ENCODE assay signal across 34 cellular contexts in the genomic region with DNA sequence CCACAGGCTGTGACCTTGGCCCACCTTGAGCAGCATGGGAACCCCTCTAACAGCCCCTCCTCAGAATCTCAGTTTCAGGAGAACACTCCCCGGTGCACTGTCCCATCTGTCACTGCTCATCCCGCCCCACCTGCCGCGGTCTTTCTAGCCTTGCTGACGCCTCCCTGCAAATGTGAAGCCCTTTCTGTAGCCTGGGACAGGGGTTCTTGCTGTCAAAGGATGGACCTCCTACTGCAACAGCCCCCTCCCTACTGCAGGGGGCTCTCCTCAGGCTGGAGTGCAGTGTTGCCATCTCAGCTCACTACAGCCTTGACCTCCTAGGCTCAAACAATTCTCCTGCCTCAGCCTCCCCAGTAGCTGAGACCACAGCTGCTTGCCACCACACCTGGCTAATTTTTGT. TPM values are rescaled to one million over a fixed set of nuclear protein-coding genes. Genes with fewer than 3 reads are reported as not detected.
"Had no signal": no experiment of that assay in that cellular context is flagged by ENCODE, and none has a peak within 500 bp of the region (broad histone marks: within the 10 kb centered on the region; RNA-seq: fewer than 3 reads in every experiment).

No MANE protein-coding gene starts in this region.

- H3K4me1 Mint-ChIP-seq: brain had no signal

- H3K36me3 ChIP-seq: ascending aorta, left lung, lower lobe of right lung, neutrophil, transverse colon had no signal

- FAIRE-seq: urothelium cell line had no signal

- H3K27ac ChIP-seq: ascending aorta, coronary artery, dorsolateral prefrontal cortex, left lung, lower lobe of right lung, neutrophil, skin epidermis, testis, transverse colon had no signal

- DNase-seq: activated CD4-positive, alpha-beta T cell treated with anti-CD3 and anti-CD28 coated beads for 4 hours; activated CD4-positive, alpha-beta T cell treated with anti-CD3 and anti-CD28 coated beads, Interleukin-2, amount 50 U/mL, for 48 hours; activated CD8-positive, alpha-beta memory T cell treated with anti-CD3 and anti-CD28 coated beads for 24 hours; activated effector memory CD4-positive, alpha-beta T cell treated with Interleukin-2 at 50 U/mL for 16 hours; activated naive CD4-positive, alpha-beta T cell treated with Interleukin-2 at 50 U/mL for 16 hours; activated naive CD8-positive, alpha-beta T cell treated with anti-CD3 and anti-CD28 coated beads, Interleukin-2, amount 10 ng/mL, durations not matched to agents 7 days and 5 days; dorsolateral prefrontal cortex; effector memory CD4-positive, alpha-beta T cell; foreskin fibroblast; hippocampal formation; kidney glomerular epithelial cell; left lung; lower lobe of right lung; mesenchymal stem cell; stimulated activated CD4-positive, alpha-beta T cell treated with anti-CD3 and anti-CD28 coated beads, Interleukin-12 subunit alpha, Interleukin-12 subunit beta, amount 100 ng/mL, for 4 hours; stimulated activated CD4-positive, alpha-beta T cell treated with anti-CD3 and anti-CD28 coated beads, Interleukin-4, amount 100 ng/mL, for 1 hour; stimulated activated naive CD8-positive, alpha-beta T cell treated with anti-CD3 and anti-CD28 coated beads, Interleukin-15, Interleukin-2, amounts not matched to agents 100 U/mL and 50 U/mL, for 24 hours; testis; transverse colon had no signal

- H3K9me3 ChIP-seq: left lung, lower lobe of right lung, neutrophil, testis, transverse colon had no signal

- H3K4me3 Mint-ChIP-seq: activated naive CD8-positive, alpha-beta T cell treated with anti-CD3 and anti-CD28 coated beads, Interleukin-2, amount 10 ng/mL, durations not matched to agents 7 days and 5 days; nephron had no signal

- H3K27me3 ChIP-seq: ascending aorta, testis had no signal

- H3K27ac Mint-ChIP-seq: activated naive CD8-positive, alpha-beta T cell treated with anti-CD3 and anti-CD28 coated beads, Interleukin-2, amount 10 ng/mL, durations not matched to agents 7 days and 5 days; nephron had no signal

- H3K4me3 ChIP-seq: ascending aorta, coronary artery, dorsolateral prefrontal cortex, left lung, lower lobe of right lung, skin epidermis, testis, transverse colon had no signal

- H3K4me1 ChIP-seq: ascending aorta, left lung, lower lobe of right lung, testis had no signal

- H3K36me3 Mint-ChIP-seq: activated naive CD8-positive, alpha-beta T cell treated with anti-CD3 and anti-CD28 coated beads, Interleukin-2, amount 10 ng/mL, durations not matched to agents 7 days and 5 days; brain had no signal

RNA-seq across cellular contexts. Expression of gene OR2V1, which starts 20.0 kb away (rescaled TPM):
- total RNA-seq: activated naive CD8-positive, alpha-beta T cell treated with anti-CD3 and anti-CD28 coated beads, Interleukin-2, amount 10 ng/mL, durations not matched to agents 7 days and 5 days; ascending aorta; cardiac septum; cerebellum; dorsolateral prefrontal cortex; esophagus mucosa; left lung; lower lobe of right lung; mucosa of gallbladder; osteocyte; posterior vena cava; sciatic nerve; T-helper 2 cell treated with Interferon-gamma antibody and Interleukin-4, amounts not matched to agents 100 ng/mL and 5 ng/mL, for 36 hours; testis; transverse colon had no signal

RNA-seq across cellular contexts. Expression of gene OR2V2, which starts 36.4 kb away (rescaled TPM):
- total RNA-seq: activated naive CD8-positive, alpha-beta T cell treated with anti-CD3 and anti-CD28 coated beads, Interleukin-2, amount 10 ng/mL, durations not matched to agents 7 days and 5 days; ascending aorta; cardiac septum; cerebellum; esophagus mucosa; left lung; lower lobe of right lung; mucosa of gallbladder; osteocyte; posterior vena cava; sciatic nerve; T-helper 2 cell treated with Interferon-gamma antibody and Interleukin-4, amounts not matched to agents 100 ng/mL and 5 ng/mL, for 36 hours; testis; transverse colon had no signal
